In genomic region chr1:154183045-154183968, GRCh38 we compare ENCODE assay signal across 8 cellular contexts.
DNase-seq lines count a peak whose midpoint lies in the region; ATAC-seq and TF ChIP-seq lines count a peak whose summit lies in the region.

No MANE protein-coding gene starts in this region.

- peaks cover 12% of the 10 kb centered on the region for H3K27me3 Mint-ChIP-seq in central memory CD8-positive, alpha-beta T cell

- H3K4me1 Mint-ChIP-seq in central memory CD8-positive, alpha-beta T cell: peaks cover 48% of the 10 kb centered on the region

- peak overlapping the region; percentile 95 for H3K27ac Mint-ChIP-seq in central memory CD8-positive, alpha-beta T cell (ENCODE audit: low read depth)

- ATAC-seq in GM19023 (IDR thresholded peaks at IDR 0.05; ENCODE audit: unreplicated experiment) (peak; percentile 86), HG03196 (IDR thresholded peaks at IDR 0.05; ENCODE audit: unreplicated experiment) (peak; percentile 72)
- ATAC-seq in central memory CD8-positive, alpha-beta T cell (replicated peaks; ENCODE audit: extremely low read depth, poor library complexity, severe bottlenecking): peak; percentile 90

- peak overlapping the region; percentile 91 for H3K4me3 ChIP-seq in AG09309 (ENCODE audit: control insufficient read depth, low read depth, low read length)

- H3K9me3 Mint-ChIP-seq in central memory CD8-positive, alpha-beta T cell: no peaks in the 10 kb centered on the region

- H3K4me3 Mint-ChIP-seq in central memory CD8-positive, alpha-beta T cell: peak overlapping the region; percentile 96

- DNase-seq in AG09309 (ENCODE audit: low read depth) (peak; percentile 70), NCI-H345 treated with DMSO at 0.1 percent for 48 hours (lab: John Stamatoyannopoulos, UW; ENCODE audit: unreplicated experiment) (peak; percentile 100), iris pigment epithelial cell (ENCODE audit: low read depth) (peak; percentile 97)
- peak; percentile 93 for DNase-seq in activated CD4-positive, CD25-positive, alpha-beta regulatory T cell treated with anti-CD3 and anti-CD28 coated beads, Interleukin-2, amount 50 U/mL, for 16 hours (ENCODE audit: low read depth, low spot score)
- DNase-seq in central memory CD8-positive, alpha-beta T cell (ENCODE audit: low spot score in 2 of 2): peak; percentile 89 to 90
- peak; percentile 94 to 96 for DNase-seq in stimulated activated CD4-positive, alpha-beta T cell treated with anti-CD3 and anti-CD28 coated beads, Interleukin-12 subunit alpha, Interleukin-12 subunit beta, amount 100 ng/mL, for 24 hours (ENCODE audit: low read depth in 2 of 2)

- TF ChIP-seq CTCF in AG09309 (IDR thresholded peaks at IDR 0.05; ENCODE audit: control insufficient read depth, insufficient read depth, low read depth, low read length, missing control alignments): no peak

- H3K36me3 Mint-ChIP-seq in central memory CD8-positive, alpha-beta T cell (ENCODE audit: insufficient read depth): peaks cover 33% of the 10 kb centered on the region

Comparison
In these comparisons a context has a peak if more than half of its experiments do, and no peak if none do; other contexts are left out.
1. Peak in every context shown above with its lines: DNase-seq, ATAC-seq and H3K4me3 ChIP-seq.